ENCODE assay signal across 5 cellular contexts in genomic region chr10:55001422-55001821, GRCh38.
"Had no signal": no experiment of that assay in that cellular context is flagged by ENCODE, and none has a peak within 500 bp of the region (broad histone marks: within the 10 kb centered on the region; RNA-seq: fewer than 3 reads in every experiment).

No MANE protein-coding gene starts in this region.

- H3K27ac Mint-ChIP-seq: GM23338, H9 had no signal

- ATAC-seq: GM23338, K562 had no signal

- H3K4me1 Mint-ChIP-seq: GM23338 had no signal

- H2AFZ ChIP-seq: GM23338 had no signal

- DNase-seq: H9, HCEC 1CT, IMR-90 had no signal

- H3K4me3 Mint-ChIP-seq: GM23338, H9 had no signal

- H3K4me2 ChIP-seq: GM23338 had no signal

- H3K4me3 ChIP-seq: GM23338, K562 had no signal
